ENCODE assay signal across 30 cellular contexts in the genomic region with DNA sequence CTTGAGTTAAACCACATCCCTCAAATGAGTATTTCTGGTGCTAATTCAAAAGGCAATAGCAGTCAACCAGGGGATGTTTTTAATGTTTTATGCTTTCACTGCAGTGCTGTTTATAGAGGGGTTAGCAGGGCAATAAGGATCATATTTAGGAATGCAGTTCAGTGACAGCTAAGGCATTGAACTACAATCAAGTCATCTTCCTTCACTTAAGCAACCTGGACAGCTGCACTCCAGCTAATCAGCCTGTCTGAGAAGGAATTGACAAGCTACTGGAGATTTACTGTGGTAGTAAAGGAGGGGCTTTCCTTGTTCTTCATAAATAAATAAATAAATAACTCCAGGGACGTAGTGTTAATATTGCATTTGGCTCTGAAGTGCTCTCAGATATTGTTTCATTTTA.
"Had no signal": no experiment of that assay in that cellular context is flagged by ENCODE, and none has a peak within 500 bp of the region (broad histone marks: within the 10 kb centered on the region; RNA-seq: fewer than 3 reads in every experiment).

No MANE protein-coding gene starts in this region.

- H3K27me3 ChIP-seq: ascending aorta, cardiac muscle cell had no signal

- H3K36me3 ChIP-seq: ascending aorta, cardiac muscle cell had no signal

- H3K4me3 ChIP-seq: ascending aorta, cardiac muscle cell had no signal

- H3K9me3 ChIP-seq: ascending aorta had no signal

- H3K27ac ChIP-seq: ascending aorta, cardiac muscle cell, VCaP had no signal

- ATAC-seq: activated CD4-positive, alpha-beta T cell treated with anti-CD3 and anti-CD28 coated beads for 36 hours; activated CD4-positive, CD25-positive, alpha-beta regulatory T cell treated with anti-CD3 and anti-CD28 coated beads, Interleukin-2, amount 50 U/mL, for 24 hours; activated CD8-positive, alpha-beta memory T cell treated with anti-CD3 and anti-CD28 coated beads, Interleukin-2, amount 10 ng/mL, durations not matched to agents 7 days and 5 days; activated CD8-positive, alpha-beta T cell treated with anti-CD3 and anti-CD28 coated beads, Interleukin-2, amount 10 ng/mL, durations not matched to agents 7 days and 5 days; activated naive CD8-positive, alpha-beta T cell treated with anti-CD3 and anti-CD28 coated beads, Interleukin-2, amount 50 U/mL, for 24 hours; WTC11 had no signal

- DNase-seq: activated CD4-positive, alpha-beta memory T cell treated with anti-CD3 and anti-CD28 coated beads, Interleukin-2, amount 10 ng/mL, durations not matched to agents 7 days and 5 days; activated CD4-positive, alpha-beta T cell treated with anti-CD3 and anti-CD28 coated beads for 1 hour; activated CD4-positive, alpha-beta T cell treated with anti-CD3 and anti-CD28 coated beads for 36 hours; activated CD4-positive, alpha-beta T cell treated with anti-CD3 and anti-CD28 coated beads for 48 hours; activated CD4-positive, alpha-beta T cell treated with anti-CD3 and anti-CD28 coated beads, Interleukin-2, amount 10 ng/mL, durations not matched to agents 7 days and 5 days; activated CD4-positive, alpha-beta T cell treated with anti-CD3 and anti-CD28 coated beads, Interleukin-2, amount 50 U/mL, for 48 hours; activated CD4-positive, CD25-positive, alpha-beta regulatory T cell; activated CD8-positive, alpha-beta memory T cell treated with anti-CD3 and anti-CD28 coated beads for 24 hours; activated CD8-positive, alpha-beta memory T cell treated with anti-CD3 and anti-CD28 coated beads, Interleukin-2, amount 10 ng/mL, durations not matched to agents 7 days and 5 days; activated CD8-positive, alpha-beta memory T cell treated with anti-CD3 and anti-CD28 coated beads, Interleukin-2, amount 50 U/mL, for 48 hours; activated CD8-positive, alpha-beta T cell treated with anti-CD3 and anti-CD28 coated beads, Interleukin-2, amount 10 ng/mL, durations not matched to agents 7 days and 5 days; activated effector memory CD4-positive, alpha-beta T cell treated with Interleukin-2 at 50 U/mL for 16 hours; activated gamma-delta T cell; activated naive CD4-positive, alpha-beta T cell treated with anti-CD3 and anti-CD28 coated beads, Interleukin-2, amount 10 ng/mL, durations not matched to agents 7 days and 5 days; activated naive CD4-positive, alpha-beta T cell treated with Interleukin-2 at 50 U/mL for 16 hours; activated naive CD8-positive, alpha-beta T cell treated with anti-CD3 and anti-CD28 coated beads, Interleukin-2, amount 10 ng/mL, durations not matched to agents 7 days and 5 days; activated naive CD8-positive, alpha-beta T cell treated with anti-CD3 and anti-CD28 coated beads, Interleukin-2, amount 50 U/mL, for 24 hours; activated T-cell treated with anti-CD3 and anti-CD28 coated beads, Interleukin-2, amount 50 U/mL, for 24 hours; activated T-cell treated with anti-CD3 and anti-CD28 coated beads, Interleukin-2, amount 50 U/mL, for 48 hours; amygdala; anterior cingulate cortex; caudate nucleus; cerebellar nuclear complex; T-helper 2 cell; T-helper 9 cell had no signal

- H3K4me1 ChIP-seq: ascending aorta had no signal
